ENCODE assay signal across 8 cellular contexts in genomic region chr17:58324409-58325288, GRCh38. TPM values are rescaled to one million over a fixed set of nuclear protein-coding genes. Genes with fewer than 3 reads are reported as not detected.
DNase-seq lines count a peak whose midpoint lies in the region; ATAC-seq and TF ChIP-seq lines count a peak whose summit lies in the region.

No MANE protein-coding gene starts in this region.

- ATAC-seq in HG02852 (IDR thresholded peaks at IDR 0.05; ENCODE audit: unreplicated experiment) (no peak), HG03565 (IDR thresholded peaks at IDR 0.05; ENCODE audit: unreplicated experiment) (no peak)

- no peak for TF ChIP-seq CTCF in AG04450 (IDR thresholded peaks at IDR 0.05; ENCODE audit: low read depth, low read length)
- no peak for TF ChIP-seq CTCF in adrenal gland (IDR thresholded peaks at IDR 0.05)
- TF ChIP-seq CTCF in smooth muscle cell (IDR thresholded peaks at IDR 0.05; ENCODE audit: borderline replicate concordance, insufficient read depth, poor library complexity, severe bottlenecking): no peak

- H3K4me1 ChIP-seq in HUES6 (ENCODE audit: control insufficient read depth, insufficient read depth, low read length) (peaks cover 40% of the 10 kb centered on the region), adrenal gland (replicated peaks in 1 of 2) (peaks cover 7 to 11% of the 10 kb centered on the region in 2 donors), iPS-20b (ENCODE audit: insufficient read depth, low read length) (peaks cover 15% of the 10 kb centered on the region; the same call in 1 of the 2 replicates), smooth muscle cell (ENCODE audit: low read depth) (peaks cover 29% of the 10 kb centered on the region)

- H4K20me1 ChIP-seq in smooth muscle cell (ENCODE audit: low read depth): no peaks in the 10 kb centered on the region

- no peaks in the 10 kb centered on the region; the same call in 1 of the 2 replicates for H3K9me3 ChIP-seq in AG04450 (ENCODE audit: control insufficient read depth, insufficient read depth, low read length)
- H3K9me3 ChIP-seq in HUES6 (ENCODE audit: control insufficient read depth, insufficient read depth, low read depth, low read length): no peaks in the 10 kb centered on the region
- no peaks in the 10 kb centered on the region for H3K9me3 ChIP-seq in adrenal gland (replicated peaks in 1 of 3)
- no peaks in the 10 kb centered on the region for H3K9me3 ChIP-seq in iPS-20b (ENCODE audit: insufficient read depth, low read depth, low read length)
- H3K9me3 ChIP-seq in smooth muscle cell (replicated peaks; ENCODE audit: low read depth): no peaks in the 10 kb centered on the region

- DNase-seq in AG04450 (ENCODE audit: low read depth, low spot score): no peak
- peak; percentile 52 to 75 (median 69) for DNase-seq in adrenal gland
- DNase-seq in smooth muscle cell (lab: John Stamatoyannopoulos, UW; ENCODE audit: unreplicated experiment): peak; percentile 17
- no peak for DNase-seq in activated CD4-positive, CD25-positive, alpha-beta regulatory T cell treated with anti-CD3 and anti-CD28 coated beads, Interleukin-2, amount 50 U/mL, for 72 hours

- H3K27me3 ChIP-seq in AG04450 (ENCODE audit: control insufficient read depth, insufficient read depth, low read length): peaks cover 2% of the 10 kb centered on the region
- H3K27me3 ChIP-seq in HUES6 (ENCODE audit: control insufficient read depth, insufficient read depth, low read length): peaks cover 34% of the 10 kb centered on the region
- no peaks in the 10 kb centered on the region for H3K27me3 ChIP-seq in adrenal gland
- peaks cover 36% of the 10 kb centered on the region for H3K27me3 ChIP-seq in iPS-20b (ENCODE audit: insufficient read depth, low read length)
- no peaks in the 10 kb centered on the region for H3K27me3 ChIP-seq in smooth muscle cell (ENCODE audit: low read depth)

- H3K4me2 ChIP-seq in smooth muscle cell: peak overlapping the region; percentile 99

- no peaks in the 10 kb centered on the region for H3K36me3 ChIP-seq in HUES6 (ENCODE audit: control insufficient read depth, insufficient read depth, low read length)
- no peaks in the 10 kb centered on the region for H3K36me3 ChIP-seq in adrenal gland (replicated peaks in 1 of 2)
- H3K36me3 ChIP-seq in iPS-20b (ENCODE audit: insufficient read depth, low read depth, low read length): no peaks in the 10 kb centered on the region
- H3K36me3 ChIP-seq in smooth muscle cell (ENCODE audit: low read depth): no peaks in the 10 kb centered on the region

- 5 to 22% (median 6%) methylated on average over 3 to 66 of the region's 66 CpGs for WGBS in adrenal gland, 4 donors
- WGBS in smooth muscle cell (ENCODE audit: low lambda C conversion rate): 14% methylated on average over 46 of the region's 66 CpGs

- no peaks in the 10 kb centered on the region for H3K79me2 ChIP-seq in smooth muscle cell (ENCODE audit: low read depth)

- H3K27ac ChIP-seq in AG04450 (ENCODE audit: low read depth, low read length) (peak overlapping the region; percentile 11), HUES6 (ENCODE audit: low read depth, low read length) (no peak overlapping the region), adrenal gland (peak overlapping the region in 2 of 5 donors; percentile 34 to 42), iPS-20b (ENCODE audit: low read length) (no peak overlapping the region), smooth muscle cell (ENCODE audit: low read depth) (no peak overlapping the region)

- H3K4me3 ChIP-seq in AG04450 (ENCODE audit: low read depth, low read length): peak overlapping the region; percentile 67
- peak overlapping the region; percentile 65 for H3K4me3 ChIP-seq in HUES6 (ENCODE audit: low read depth, low read length)
- H3K4me3 ChIP-seq in adrenal gland: peak overlapping the region; percentile 31 to 72 (median 49)
- peak overlapping the region; percentile 72 for H3K4me3 ChIP-seq in iPS-20b (ENCODE audit: low read length)
- peak overlapping the region; percentile 82 for H3K4me3 ChIP-seq in smooth muscle cell

- TF ChIP-seq POLR2A in adrenal gland (IDR thresholded peaks at IDR 0.05): peak in 1 of 2 donors; percentile 18

- no peaks in the 10 kb centered on the region for H3F3A ChIP-seq in smooth muscle cell (ENCODE audit: low read depth)

- CTCF ChIA-PET in AG04450 (lab: Charles Lee): interaction anchor here (1.0 kb wide), 1 partner anchor 12 kb away, joined by 3 read pairs; no protein-coding TSS in a partner anchor

- H3K9ac ChIP-seq in HUES6 (ENCODE audit: low read length) (peak overlapping the region; percentile 76), iPS-20b (ENCODE audit: low read depth, low read length) (peak overlapping the region; percentile 66), smooth muscle cell (ENCODE audit: low read depth) (peak overlapping the region; percentile 60)

- intact Hi-C loops in adrenal gland (cut with DNase I): loop anchor here (5.0 to 10.0 kb wide), 2 partner anchors 33 to 100 kb away; no protein-coding TSS in a partner anchor

- peak overlapping the region; percentile 98 for H2AFZ ChIP-seq in smooth muscle cell (ENCODE audit: low read depth)

- POLR2A ChIA-PET in AG04450 (lab: Yijun Ruan, JAX): interaction anchor here (0.9 to 1.4 kb wide), 3 partner anchors 20 to 27 kb away, joined by 3 read pairs; partner anchors contain the start of gene SUPT4H1

RNA-seq across cellular contexts. Expression of gene TSPOAP1, which starts 3.9 kb away (rescaled TPM):
- 1.5 and 1.7 TPM in 2 replicates for polyA plus RNA-seq in AG04450 (2011; rRNA removed)
- 1.8 and 2.3 TPM in 2 replicates for polyA minus RNA-seq in AG04450 (2011; rRNA and poly(A)+ RNA removed)
- 10 to 100 TPM in 7 of 8 donors, 1 to 10 TPM in 1; 7.1 to 57.8 (median 22.3) TPM for total RNA-seq in adrenal gland
- polyA plus RNA-seq in adrenal gland: 100 to 1,000 TPM in 1 of 3 donors, 10 to 100 TPM in 1, 1 to 10 TPM in 1; 4.7 to 140 (median 96.6) TPM
- total RNA-seq in smooth muscle cell: 4.3 and 7.0 TPM in 2 replicates
- 11.7 and 18.3 TPM in 2 replicates for polyA plus RNA-seq in smooth muscle cell

RNA-seq across cellular contexts. Expression of gene SUPT4H1, which starts 27.4 kb away (rescaled TPM):
- polyA plus RNA-seq in AG04450 (2011; rRNA removed) (178 and 191 TPM in 2 replicates), adrenal gland (100 to 1,000 TPM in 1 of 3 donors, 10 to 100 TPM in 2; 58.6 to 178 (median 60.8) TPM), smooth muscle cell (92.4 and 107 TPM in 2 replicates)
- 69.3 and 73.1 TPM in 2 replicates for polyA minus RNA-seq in AG04450 (2011; rRNA and poly(A)+ RNA removed)
- total RNA-seq in adrenal gland (100 to 1,000 TPM in 2 of 8 donors, 10 to 100 TPM in 6; 65.5 to 118 (median 90.3) TPM), smooth muscle cell (58.5 and 66.1 TPM in 2 replicates)

RNA-seq across cellular contexts. Expression of gene MPO, which starts 43.9 kb away (rescaled TPM):
- polyA plus RNA-seq in AG04450 (2011; rRNA removed): not detected in 2 replicates
- polyA minus RNA-seq in AG04450 (2011; rRNA and poly(A)+ RNA removed): not detected in 2 replicates
- under 1 TPM in 6 of 8 donors, not detected in 2; 0.19 to 0.79 (median 0.38) TPM for total RNA-seq in adrenal gland
- polyA plus RNA-seq in adrenal gland: under 1 TPM in 2 of 3 donors, not detected in 1; 0.13 to 0.24 TPM
- total RNA-seq in smooth muscle cell: not detected in 2 replicates
- 0.09 TPM in 1 of 2 replicates, not detected in the other for polyA plus RNA-seq in smooth muscle cell

Comparison
In these comparisons a context has a peak if more than half of its experiments do, and no peak if none do; other contexts are left out.
1. DNase-seq: peak in adrenal gland (7 of 7) and smooth muscle cell (single experiment); none in AG04450 (single experiment) and activated CD4-positive, CD25-positive, alpha-beta regulatory T cell treated with anti-CD3 and anti-CD28 coated beads, Interleukin-2, amount 50 U/mL, for 72 hours (single experiment).
2. Peak in every context shown above with its lines, with median percentiles within 50 percentile points of each other: H3K4me3 ChIP-seq and H3K9ac ChIP-seq.